12 cellular contexts compared by ENCODE assay signal in the genomic region with DNA sequence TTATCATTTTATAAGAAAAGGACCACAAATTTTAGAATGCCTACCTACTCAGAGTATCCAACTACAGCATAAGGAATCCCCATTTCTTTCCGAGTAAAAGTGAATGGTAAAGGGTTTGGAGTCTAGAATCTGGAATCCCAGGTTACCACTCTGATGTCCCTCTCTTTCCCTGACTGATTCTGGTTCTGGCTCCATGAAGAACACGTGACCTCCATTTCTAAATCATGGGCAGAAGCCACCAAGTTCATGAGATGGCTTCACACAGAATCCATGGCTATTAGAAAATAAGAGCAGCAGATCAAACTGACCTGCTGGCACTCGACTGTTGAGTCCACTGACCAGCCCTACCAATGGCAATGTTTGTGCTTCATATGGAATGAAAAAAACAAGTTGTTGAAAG. TPM values are rescaled to one million over a fixed set of nuclear protein-coding genes. Genes with fewer than 3 reads are reported as not detected.
DNase-seq lines count a peak whose midpoint lies in the region; ATAC-seq, FAIRE-seq and TF ChIP-seq lines count a peak whose summit lies in the region.
"Had no signal": no experiment of that assay in that cellular context is flagged by ENCODE, and none has a peak within 500 bp of the region (broad histone marks: within the 10 kb centered on the region; RNA-seq: fewer than 3 reads in every experiment).

No MANE protein-coding gene starts in this region.

- peak overlapping the region; percentile 15 for H3K27ac Mint-ChIP-seq in dendritic cell treated with granulocyte-macrophage colony-stimulating factor and Interleukin-4, amounts not matched to agents 40 ng/mL and 50 ng/mL, for 4 days
- H3K27ac Mint-ChIP-seq in nephron progenitor cell (peak overlapping the region; percentile 85), Caco-2 (ENCODE audit: unreplicated experiment) (no peak overlapping the region)
- H3K27ac Mint-ChIP-seq: activated B cell treated with CpG ODN at 0.5 μM for 24 hours had no signal

- H3K4me2 ChIP-seq in A549: peak overlapping the region; percentile 91
- H3K4me2 ChIP-seq: BLaER1 had no signal

- WGBS in A549 (ENCODE audit: missing lambda C conversion rate): 79% methylated on average over 3 of the region's 3 CpGs

- H3K27ac ChIP-seq in A549: peak overlapping the region in 1 of 2 experiments; percentile 54; a peak in 2 of 6 replicates
- H3K27ac ChIP-seq: BLaER1 had no signal

- FAIRE-seq in A549 (lab: Jason Lieb, UNC): no peak
- FAIRE-seq: GM18507 had no signal

- no peak overlapping the region for H3K4me3 Mint-ChIP-seq in dendritic cell treated with granulocyte-macrophage colony-stimulating factor and Interleukin-4, amounts not matched to agents 40 ng/mL and 50 ng/mL, for 4 days
- H3K4me3 Mint-ChIP-seq in nephron progenitor cell (no peak overlapping the region), Caco-2 (ENCODE audit: unreplicated experiment) (no peak overlapping the region)
- H3K4me3 Mint-ChIP-seq: activated B cell treated with CpG ODN at 0.5 μM for 24 hours had no signal

- H3K9me3 Mint-ChIP-seq in dendritic cell treated with granulocyte-macrophage colony-stimulating factor and Interleukin-4, amounts not matched to agents 40 ng/mL and 50 ng/mL, for 4 days: no peaks in the 10 kb centered on the region
- H3K9me3 Mint-ChIP-seq in nephron progenitor cell (peaks cover 8% of the 10 kb centered on the region), Caco-2 (ENCODE audit: unreplicated experiment) (no peaks in the 10 kb centered on the region)
- H3K9me3 Mint-ChIP-seq: activated B cell treated with CpG ODN at 0.5 μM for 24 hours had no signal

- TF ChIP-seq EP300 in A549 (IDR thresholded peaks at IDR 0.05): no peak

- no peak for TF ChIP-seq POLR2A in A549 (IDR thresholded peaks at IDR 0.05; ENCODE audit: low read length)

- H3K36me3 ChIP-seq in Caco-2 (ENCODE audit: control insufficient read depth, insufficient read depth, low read length): no peaks in the 10 kb centered on the region

- no peak for ATAC-seq in A549
- no peak for ATAC-seq in GM21390 (IDR thresholded peaks at IDR 0.05; ENCODE audit: unreplicated experiment)

- peaks cover 17% of the 10 kb centered on the region for H3K4me1 ChIP-seq in A549
- peaks cover 11% of the 10 kb centered on the region for H3K4me1 ChIP-seq in Caco-2

- H3K9me3 ChIP-seq in A549 (peaks cover 3% of the 10 kb centered on the region; the same call in 1 of the 3 replicates), Caco-2 (no peaks in the 10 kb centered on the region)

- no TSS peak for BruUV-seq in Caco-2 (replicated peaks; lab: Mats Ljungman, UMichigan)

- TF ChIP-seq RAD21 in A549 (conservative IDR thresholded peaks at IDR 0.05 in 1 of 2, IDR thresholded peaks at IDR 0.05 in 1 of 2): no peak

- CTCF ChIA-PET in A549 (lab: Yijun Ruan, JAX): interaction anchor here (1.0 to 42.9 kb wide), 7 partner anchors 9 to 90 kb away, joined by 3 to 1613 read pairs (median 6); a partner anchor contains a TSS
- CTCF ChIA-PET in Caco-2 (lab: Charles Lee): interaction anchor here (1.4 to 2.0 kb wide), 4 partner anchors 18 to 84 kb away, joined by 5 to 39 read pairs (median 12); a partner anchor contains a TSS

- H3K27me3 ChIP-seq in Caco-2 (replicated peaks; ENCODE audit: control insufficient read depth, insufficient read depth, low read length): no peaks in the 10 kb centered on the region
- H3K27me3 ChIP-seq: BLaER1 had no signal

- no peak for DNase-seq in A549 (ENCODE audit: low read depth in 1 of 2, low spot score in 1 of 2)
- DNase-seq in NCI-H2196 (lab: John Stamatoyannopoulos, UW; ENCODE audit: unreplicated experiment): peak; percentile 57
- DNase-seq in nephron progenitor cell: no peak
- DNase-seq in Caco-2: no peak
- DNase-seq in HPDE6-E6E7 (ENCODE audit: extremely low spot score): no peak
- DNase-seq in NCI-H1417 treated with DMSO at 0.1 percent for 48 hours (lab: John Stamatoyannopoulos, UW): no peak
- DNase-seq: activated B cell treated with CpG ODN at 0.5 μM for 24 hours; stimulated activated CD4-positive, alpha-beta T cell treated with anti-CD3 and anti-CD28 coated beads, Interleukin-12 subunit alpha, Interleukin-12 subunit beta, amount 100 ng/mL, for 4 hours had no signal

- intact Hi-C loops in dendritic cell treated with granulocyte-macrophage colony-stimulating factor and Interleukin-4, amounts not matched to agents 40 ng/mL and 50 ng/mL, for 4 days (cut with micrococcal nuclease): no loop called here
- intact Hi-C loops in Caco-2 (cut with micrococcal nuclease; ENCODE audit: unreplicated experiment): loop anchor here (5.0 kb wide), 1 partner anchor 85 kb away; a partner anchor contains a TSS

- TF ChIP-seq CTCF in A549 (IDR thresholded peaks at IDR 0.05): no peak
- no peak for TF ChIP-seq CTCF in nephron progenitor cell (IDR thresholded peaks at IDR 0.05)
- no peak for TF ChIP-seq CTCF in Caco-2 (IDR thresholded peaks at IDR 0.05; ENCODE audit: insufficient read depth in 1 of 2, low read depth in 1 of 2, low read length in 1 of 2, severe bottlenecking in 1 of 2, unreplicated experiment in 1 of 2)

- no peak overlapping the region for H3K4me3 ChIP-seq in A549
- no peak overlapping the region for H3K4me3 ChIP-seq in Caco-2 (ENCODE audit: low read depth, low read length)
- H3K4me3 ChIP-seq: BLaER1 had no signal

- H3K27me3 Mint-ChIP-seq in dendritic cell treated with granulocyte-macrophage colony-stimulating factor and Interleukin-4, amounts not matched to agents 40 ng/mL and 50 ng/mL, for 4 days: no peaks in the 10 kb centered on the region
- H3K27me3 Mint-ChIP-seq in nephron progenitor cell (ENCODE audit: low read depth, poor library complexity): no peaks in the 10 kb centered on the region
- H3K27me3 Mint-ChIP-seq in Caco-2 (ENCODE audit: insufficient read depth, unreplicated experiment): no peaks in the 10 kb centered on the region
- H3K27me3 Mint-ChIP-seq: activated B cell treated with CpG ODN at 0.5 μM for 24 hours had no signal

- H3K4me1 Mint-ChIP-seq in dendritic cell treated with granulocyte-macrophage colony-stimulating factor and Interleukin-4, amounts not matched to agents 40 ng/mL and 50 ng/mL, for 4 days (ENCODE audit: low read depth): peaks cover 56% of the 10 kb centered on the region
- H3K4me1 Mint-ChIP-seq in nephron progenitor cell: peaks cover 6% of the 10 kb centered on the region
- H3K4me1 Mint-ChIP-seq in Caco-2 (ENCODE audit: low read depth, unreplicated experiment): peaks cover 34% of the 10 kb centered on the region

- H3K36me3 Mint-ChIP-seq in dendritic cell treated with granulocyte-macrophage colony-stimulating factor and Interleukin-4, amounts not matched to agents 40 ng/mL and 50 ng/mL, for 4 days (ENCODE audit: low read depth): peaks cover 28% of the 10 kb centered on the region
- peaks cover 46% of the 10 kb centered on the region for H3K36me3 Mint-ChIP-seq in nephron progenitor cell (ENCODE audit: low read depth)
- H3K36me3 Mint-ChIP-seq in Caco-2 (ENCODE audit: insufficient read depth, unreplicated experiment): peaks cover 21% of the 10 kb centered on the region

- POLR2A ChIA-PET in A549 (lab: Yijun Ruan, JAX): interaction anchor here (2.2 kb wide), 1 partner anchor 84 kb away, joined by 21 read pairs; a partner anchor contains a TSS
- POLR2A ChIA-PET in Caco-2 (lab: Charles Lee): interaction anchor here (0.8 to 1.5 kb wide), 4 partner anchors 36 to 84 kb away, joined by 3 to 6 read pairs (median 4); a partner anchor contains a TSS

TF ChIP-seq in A549, 52 proteins besides CTCF, POLR2A, EP300 and RAD21 (continues in another document):
- TF ChIP-seq HEYL (CRISPR knock-in tag; IDR thresholded peaks at IDR 0.05) (no peak), MAFK (IDR thresholded peaks at IDR 0.05; ENCODE audit: partially characterized antibody) (no peak), CEBPB (IDR thresholded peaks at IDR 0.05) (no peak), EHF (CRISPR knock-in tag; IDR thresholded peaks at IDR 0.05) (no peak), ZSCAN20 (CRISPR knock-in tag; IDR thresholded peaks at IDR 0.05) (no peak), HOXB13 (CRISPR knock-in tag; IDR thresholded peaks at IDR 0.05; ENCODE audit: low read depth) (no peak), NR3C1 (IDR thresholded peaks at IDR 0.05) (no peak), EHMT2 (IDR thresholded peaks at IDR 0.05; ENCODE audit: low read depth) (no peak), CHD4 (IDR thresholded peaks at IDR 0.05; ENCODE audit: borderline replicate concordance) (no peak)
- TF ChIP-seq, protein P1, sequence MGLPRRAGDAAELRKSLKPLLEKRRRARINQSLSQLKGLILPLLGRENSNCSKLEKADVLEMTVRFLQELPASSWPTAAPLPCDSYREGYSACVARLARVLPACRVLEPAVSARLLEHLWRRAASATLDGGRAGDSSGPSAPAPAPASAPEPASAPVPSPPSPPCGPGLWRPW (IDR thresholded peaks at IDR 0.05): no peak
- TF ChIP-seq, protein P2, sequence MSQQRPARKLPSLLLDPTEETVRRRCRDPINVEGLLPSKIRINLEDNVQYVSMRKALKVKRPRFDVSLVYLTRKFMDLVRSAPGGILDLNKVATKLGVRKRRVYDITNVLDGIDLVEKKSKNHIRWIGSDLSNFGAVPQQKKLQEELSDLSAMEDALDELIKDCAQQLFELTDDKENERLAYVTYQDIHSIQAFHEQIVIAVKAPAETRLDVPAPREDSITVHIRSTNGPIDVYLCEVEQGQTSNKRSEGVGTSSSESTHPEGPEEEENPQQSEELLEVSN (IDR thresholded peaks at IDR 0.05; ENCODE audit: borderline replicate concordance, low read depth): no peak
- TF ChIP-seq, protein P3, sequence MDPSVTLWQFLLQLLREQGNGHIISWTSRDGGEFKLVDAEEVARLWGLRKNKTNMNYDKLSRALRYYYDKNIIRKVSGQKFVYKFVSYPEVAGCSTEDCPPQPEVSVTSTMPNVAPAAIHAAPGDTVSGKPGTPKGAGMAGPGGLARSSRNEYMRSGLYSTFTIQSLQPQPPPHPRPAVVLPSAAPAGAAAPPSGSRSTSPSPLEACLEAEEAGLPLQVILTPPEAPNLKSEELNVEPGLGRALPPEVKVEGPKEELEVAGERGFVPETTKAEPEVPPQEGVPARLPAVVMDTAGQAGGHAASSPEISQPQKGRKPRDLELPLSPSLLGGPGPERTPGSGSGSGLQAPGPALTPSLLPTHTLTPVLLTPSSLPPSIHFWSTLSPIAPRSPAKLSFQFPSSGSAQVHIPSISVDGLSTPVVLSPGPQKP (IDR thresholded peaks at IDR 0.05; ENCODE audit: low read depth, low read length): no peak

RNA-seq across cellular contexts. Expression of a gene that starts 40.7 kb away (rescaled TPM):
- polyA plus RNA-seq in A549 (2011; rRNA removed): 90.4 and 97.0 TPM in 2 replicates
- 80.9 and 104 TPM in 2 replicates for polyA plus RNA-seq in A549 (2012; cell fraction: cytosol; rRNA removed)
- 51.2 and 56.7 TPM in 2 replicates for polyA plus RNA-seq in A549 (2012; cell fraction: nucleus; rRNA removed)
- 201 to 239 TPM (median 226 TPM) in 3 replicates for polyA plus RNA-seq in A549 (2017; fragmentation: RNase III; extraction: RNeasy Plus Mini Kit Qiagen cat#74134 plus additional on column Dnase treatment)
- polyA minus RNA-seq in A549 (2011; rRNA and poly(A)+ RNA removed): 58.8 and 72.3 TPM in 2 replicates
- 81.1 and 82.3 TPM in 2 replicates for total RNA-seq in Caco-2 (2022)
